ENCODE assay signal across 22 cellular contexts in the genomic region with DNA sequence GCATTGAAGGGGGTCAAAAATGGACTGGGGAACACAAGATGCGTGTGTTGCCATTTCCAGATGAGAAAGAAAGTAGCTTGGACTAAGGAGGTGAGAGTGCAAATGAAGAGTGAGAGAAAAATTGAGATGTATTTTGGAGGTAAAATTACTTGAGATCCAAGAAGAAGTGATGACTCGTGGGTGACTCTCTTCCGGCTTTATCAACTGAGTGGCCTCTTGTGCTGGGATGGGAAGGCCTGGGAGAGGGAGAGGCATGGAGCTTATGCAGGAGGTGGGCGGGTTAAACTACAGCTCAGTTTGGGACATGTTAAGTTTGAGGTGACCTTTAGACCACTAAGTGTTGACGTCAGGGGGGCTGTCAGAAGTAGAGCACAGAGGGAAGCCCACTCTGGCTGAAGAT. TPM values are rescaled to one million over a fixed set of nuclear protein-coding genes. Genes with fewer than 3 reads are reported as not detected.
DNase-seq lines count a peak whose midpoint lies in the region; ATAC-seq and TF ChIP-seq lines count a peak whose summit lies in the region.
"Had no signal": no experiment of that assay in that cellular context is flagged by ENCODE, and none has a peak within 500 bp of the region (broad histone marks: within the 10 kb centered on the region; RNA-seq: fewer than 3 reads in every experiment).

No MANE protein-coding gene starts in this region.

- no peaks in the 10 kb centered on the region for H3K36me3 ChIP-seq in colonic mucosa
- H3K36me3 ChIP-seq: adrenal gland had no signal

- H3K27me3 ChIP-seq in colonic mucosa: no peaks in the 10 kb centered on the region
- H3K27me3 ChIP-seq: adrenal gland had no signal

- no peak for TF ChIP-seq CTCF in astrocyte of the spinal cord (IDR thresholded peaks at IDR 0.05; ENCODE audit: low read depth, low read length)
- no peak for TF ChIP-seq CTCF in fibroblast of the aortic adventitia (IDR thresholded peaks at IDR 0.05; ENCODE audit: insufficient read depth, low read length)
- TF ChIP-seq CTCF in colonic mucosa (IDR thresholded peaks at IDR 0.05): no peak

- H3K4me3 ChIP-seq in astrocyte of the spinal cord (ENCODE audit: low read depth, low read length) (no peak overlapping the region), fibroblast of the aortic adventitia (ENCODE audit: low read depth, low read length) (no peak overlapping the region), colonic mucosa (no peak overlapping the region)
- H3K4me3 ChIP-seq: adrenal gland had no signal

- intact Hi-C loops in colonic mucosa (cut with DNase I): no loop called here
- intact Hi-C loops in left ventricle myocardium superior (cut with micrococcal nuclease): no loop called here

- H3K27ac ChIP-seq in colonic mucosa: no peak overlapping the region
- H3K27ac ChIP-seq: adrenal gland had no signal

- DNase-seq in A172 (ENCODE audit: low spot score): peak; percentile 61
- DNase-seq in HS-5 (ENCODE audit: low read depth): peak; percentile 53
- DNase-seq in astrocyte of the spinal cord (ENCODE audit: low read depth, low spot score): peak; percentile 27
- DNase-seq in fibroblast of the aortic adventitia (ENCODE audit: low read depth): peak; percentile 33
- DNase-seq in colonic mucosa: no peak
- no peak for DNase-seq in left ventricle myocardium superior
- no peak for DNase-seq in HT-29 (ENCODE audit: low spot score)
- no peak for DNase-seq in NCI-H2081 (lab: John Stamatoyannopoulos, UW)
- DNase-seq: activated CD4-positive, alpha-beta T cell treated with anti-CD3 and anti-CD28 coated beads, Interleukin-2, amount 10 ng/mL, durations not matched to agents 7 days and 5 days; activated CD8-positive, alpha-beta memory T cell treated with anti-CD3 and anti-CD28 coated beads, Interleukin-2, amount 50 U/mL, for 48 hours; activated effector memory CD4-positive, alpha-beta T cell treated with anti-CD3 and anti-CD28 coated beads, Interleukin-2, amount 50 U/mL, for 16 hours; adrenal gland; C1 segment of cervical spinal cord; effector memory CD4-positive, alpha-beta T cell; foreskin melanocyte; GF-D8; NCI-H524 treated with DMSO at 0.1 percent for 48 hours; SHP77; stimulated activated CD4-positive, alpha-beta T cell treated with anti-CD3 and anti-CD28 coated beads, Interleukin-12 subunit alpha, Interleukin-12 subunit beta, amount 100 ng/mL, for 4 hours; stimulated activated CD8-positive, alpha-beta memory T cell treated with anti-CD3 and anti-CD28 coated beads, Interleukin-4, amount 100 ng/mL, for 48 hours; substantia nigra had no signal

- H3K9ac ChIP-seq in colonic mucosa (ENCODE audit: low read depth in 2 of 2, low read length in 2 of 2): no peak overlapping the region

- H3K4me1 ChIP-seq in colonic mucosa: no peaks in the 10 kb centered on the region
- H3K4me1 ChIP-seq: adrenal gland had no signal

- no peak for ATAC-seq in left ventricle myocardium superior
- ATAC-seq: HCT116 had no signal

- in situ Hi-C loops in astrocyte of the spinal cord (cut with HindIII; ENCODE audit: low sequenced_read_pairs): no loop called here

- H3K9me3 ChIP-seq in colonic mucosa: no peaks in the 10 kb centered on the region
- H3K9me3 ChIP-seq: adrenal gland had no signal

RNA-seq across cellular contexts. Expression of gene SULT1C2, which starts 34.9 kb away (rescaled TPM):
- 0.29 TPM in 1 of 2 replicates, not detected in the other for total RNA-seq in A172 (2014; rRNA removed; shearing (Covaris generic))
- 0.27 and 2.6 TPM in 2 replicates for total RNA-seq in fibroblast of the aortic adventitia (ENCODE audit: low replicate concordance)
- 1 to 10 TPM; 5.3 to 6.1 TPM for total RNA-seq in colonic mucosa
- 0.55 TPM for total RNA-seq in left ventricle myocardium superior
- not detected in 2 replicates for total RNA-seq in HT-29 (2014; rRNA removed; shearing (Covaris generic))
- total RNA-seq: activated CD4-positive, alpha-beta T cell treated with anti-CD3 and anti-CD28 coated beads, Interleukin-2, amount 10 ng/mL, durations not matched to agents 7 days and 5 days had no signal

RNA-seq across cellular contexts. Expression of gene SULT1C4, which starts 54.1 kb away (rescaled TPM):
- total RNA-seq in A172 (2014; rRNA removed; shearing (Covaris generic)): not detected in 2 replicates
- 0.33 TPM in 1 of 2 replicates, not detected in the other for total RNA-seq in fibroblast of the aortic adventitia (ENCODE audit: low replicate concordance)
- total RNA-seq in colonic mucosa: 1 to 10 TPM in 1 of 2 donors, under 1 TPM in 1; 0.59 to 2.0 TPM
- 3.2 TPM for total RNA-seq in left ventricle myocardium superior
- total RNA-seq in HT-29 (2014; rRNA removed; shearing (Covaris generic)): not detected in 2 replicates
- total RNA-seq: activated CD4-positive, alpha-beta T cell treated with anti-CD3 and anti-CD28 coated beads, Interleukin-2, amount 10 ng/mL, durations not matched to agents 7 days and 5 days had no signal

Comparison
In these comparisons a context has a peak if more than half of its experiments do, and no peak if none do; other contexts are left out.
1. DNase-seq: peak in A172 (single experiment), HS-5 (single experiment), astrocyte of the spinal cord (single experiment) and fibroblast of the aortic adventitia (single experiment); none in colonic mucosa (single experiment), left ventricle myocardium superior (single experiment), HT-29 (single experiment) and NCI-H2081 (0 of 2).